In the genomic region with DNA sequence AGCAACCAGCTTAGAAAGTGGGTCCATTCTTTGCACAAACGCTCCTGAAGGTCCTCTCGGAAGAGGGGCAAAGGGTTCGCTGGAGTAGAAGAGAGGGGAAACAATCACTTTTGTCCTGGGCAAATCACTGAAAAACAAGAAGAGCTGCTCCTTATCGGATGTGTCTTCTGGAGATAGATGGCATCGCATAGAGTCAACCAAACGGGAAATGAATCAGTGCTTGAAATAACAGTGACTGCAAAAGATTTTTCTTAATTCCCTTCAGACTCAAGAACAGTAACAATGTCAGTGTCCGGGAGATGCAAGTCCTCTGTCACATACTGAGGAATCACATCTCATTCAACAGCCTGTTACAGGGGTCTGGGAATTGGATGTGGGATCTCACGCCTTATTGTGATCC, we compare ENCODE assay signal across 22 cellular contexts.
DNase-seq lines count a peak whose midpoint lies in the region; ATAC-seq, FAIRE-seq and TF ChIP-seq lines count a peak whose summit lies in the region.
"Had no signal": no experiment of that assay in that cellular context is flagged by ENCODE, and none has a peak within 500 bp of the region (broad histone marks: within the 10 kb centered on the region; RNA-seq: fewer than 3 reads in every experiment).

No MANE protein-coding gene starts in this region.

- H3K4me3 ChIP-seq in astrocyte of the spinal cord (ENCODE audit: low read depth, low read length) (no peak overlapping the region), breast epithelium (no peak overlapping the region)
- H3K4me3 ChIP-seq: MG63 had no signal

- H3K27me3 ChIP-seq in breast epithelium: peaks cover 0 to 3% of the 10 kb centered on the region in 2 donors
- H3K27me3 ChIP-seq: MG63 had no signal

- no peak for TF ChIP-seq POLR2A in breast epithelium (IDR thresholded peaks at IDR 0.05)

- ATAC-seq in GM19452 (IDR thresholded peaks at IDR 0.05; ENCODE audit: unreplicated experiment): no peak

- no peaks in the 10 kb centered on the region for H3K4me1 ChIP-seq in breast epithelium

- H3K36me3 ChIP-seq in breast epithelium: no peaks in the 10 kb centered on the region
- H3K36me3 ChIP-seq: MG63 had no signal

- H3K27ac ChIP-seq in breast epithelium: no peak overlapping the region
- H3K27ac ChIP-seq: C4-2B had no signal

- in situ Hi-C loops in astrocyte of the spinal cord (cut with HindIII; ENCODE audit: low sequenced_read_pairs): no loop called here

- peaks cover 0 to 3% of the 10 kb centered on the region in 2 donors for H3K9me3 ChIP-seq in breast epithelium
- H3K9me3 ChIP-seq: MG63 had no signal

- intact Hi-C loops in breast epithelium (cut with DNase I; ENCODE audit: low total_unique reads): no loop called here

- no peak for TF ChIP-seq CTCF in astrocyte of the spinal cord (IDR thresholded peaks at IDR 0.05; ENCODE audit: low read depth, low read length)
- no peak for TF ChIP-seq CTCF in breast epithelium (IDR thresholded peaks at IDR 0.05)

- DNase-seq in EH (ENCODE audit: low read depth): peak; percentile 23
- DNase-seq in HTR-8/SVneo (ENCODE audit: insufficient read length, low spot score): peak; percentile 32
- DNase-seq in astrocyte of the spinal cord (ENCODE audit: low read depth, low spot score): peak; percentile 23
- DNase-seq in hepatic stellate cell (ENCODE audit: low spot score): peak; percentile 24
- no peak for DNase-seq in SHP77 (lab: John Stamatoyannopoulos, UW)
- DNase-seq in mucosa of gallbladder (ENCODE audit: low spot score): no peak
- DNase-seq in breast epithelium (ENCODE audit: low spot score in 2 of 2): no peak
- DNase-seq: ACHN; DMS79; GDM1; GOT3; IMR-90; MG63; NCI-H1105; NCI-H2081 treated with DMSO at 0.1 percent for 48 hours; NCI-H748 treated with DMSO at 0.1 percent for 48 hours; NK-92 treated with Interleukin-12 subunit alpha and Interleukin-12 subunit beta, amount 100 ng/mL, for 24 hours; Right ventricle myocardium superior had no signal

- no peak for FAIRE-seq in HTR-8/SVneo (lab: Jason Lieb, UNC)
- FAIRE-seq: GM19239, RCC 7860 had no signal

Comparison
In these comparisons a context has a peak if more than half of its experiments do, and no peak if none do; other contexts are left out.
1. DNase-seq: peak in EH (single experiment), HTR-8/SVneo (single experiment), astrocyte of the spinal cord (single experiment) and hepatic stellate cell (single experiment); none in SHP77 (0 of 2), mucosa of gallbladder (single experiment) and breast epithelium (0 of 2).